Comparison of ENCODE assay signal across 30 cellular contexts in the genomic region with DNA sequence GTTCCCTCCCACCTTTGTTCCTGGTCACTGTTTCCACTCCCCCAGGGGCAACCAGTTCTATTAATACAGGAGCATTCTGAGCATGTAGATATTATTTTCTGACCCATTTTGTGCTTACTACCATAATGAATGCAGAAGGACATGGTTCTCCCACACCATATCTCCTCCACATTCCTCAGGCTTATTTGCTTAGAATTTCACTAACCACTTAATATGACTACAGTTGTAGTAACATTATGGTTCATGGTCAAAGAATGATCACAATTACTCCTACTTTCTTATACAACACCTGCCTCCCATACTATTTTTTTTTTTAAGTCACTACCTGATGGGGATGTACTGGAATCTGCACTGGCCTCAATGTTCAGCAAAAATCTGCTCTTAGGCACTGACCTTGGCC. TPM values are rescaled to one million over a fixed set of nuclear protein-coding genes. Genes with fewer than 3 reads are reported as not detected.
A peak's percentile ranks its signal among the peaks of the same experiment; 100 is the strongest.
DNase-seq lines count a peak whose midpoint lies in the region; ATAC-seq, FAIRE-seq and TF ChIP-seq lines count a peak whose summit lies in the region.
"Had no signal": no experiment of that assay in that cellular context is flagged by ENCODE, and none has a peak within 500 bp of the region (broad histone marks: within the 10 kb centered on the region; RNA-seq: fewer than 3 reads in every experiment).

No MANE protein-coding gene starts in this region.

- TF ChIP-seq CTCF in PC-3 (conservative IDR thresholded peaks at IDR 0.05; ENCODE audit: low read depth, low read length) (no peak), esophagus muscularis mucosa (IDR thresholded peaks at IDR 0.05) (no peak), nephron (IDR thresholded peaks at IDR 0.05; ENCODE audit: unreplicated experiment in 3 of 3) (no peak)

- CTCF ChIA-PET in PC-3 (lab: Charles Lee) = no interaction called here

- no peaks in the 10 kb centered on the region for H3K4me1 Mint-ChIP-seq in nephron

- H2AFZ ChIP-seq in PC-3 (ENCODE audit: low read length) = no peak overlapping the region

- no peak for TF ChIP-seq POLR2A in GM12891 (IDR thresholded peaks at IDR 0.05; ENCODE audit: low read depth, low read length)
- no peak for TF ChIP-seq POLR2A in esophagus muscularis mucosa (IDR thresholded peaks at IDR 0.05; ENCODE audit: low read depth)

- no peak overlapping the region for H3K4me3 ChIP-seq in PC-3 (ENCODE audit: low read length)
- no peak overlapping the region for H3K4me3 ChIP-seq in esophagus muscularis mucosa
- H3K4me3 ChIP-seq: BLaER1, MG63, Peyer's patch, SK-N-MC had no signal

- peak overlapping the region in 2 of 3 experiments; percentile 16 to 83 for H3K27ac Mint-ChIP-seq in nephron
- H3K27ac Mint-ChIP-seq: CD4-positive, CD25-positive, alpha-beta regulatory T cell had no signal

- DNase-seq in GM12891 (ENCODE audit: insufficient read length, low spot score) (no peak), PC-3 (peak; percentile 49), esophagus muscularis mucosa (ENCODE audit: extremely low spot score) (peak; percentile 12), superior temporal gyrus (ENCODE audit: extremely low spot score) (no peak), RCC 7860 (ENCODE audit: low spot score) (no peak), inferior parietal cortex (ENCODE audit: extremely low spot score) (no peak)
- DNase-seq: CD4-positive, CD25-positive, alpha-beta regulatory T cell; DMS53; HCEC 1CT; KBM-7; MG63; NCI-H1105 treated with DMSO at 0.1 percent for 48 hours; NCI-H146; NCI-H1930; NCI-H2107; NCI-H446 treated with DMSO at 0.1 percent for 48 hours; NCI-H526 treated with DMSO at 0.1 percent for 48 hours; Peyer's patch; SIG-M5; SW 1271 had no signal

- no peaks in the 10 kb centered on the region for H3K9me3 Mint-ChIP-seq in nephron

- H3K27ac ChIP-seq in PC-3 (ENCODE audit: low read length) (no peak overlapping the region), esophagus muscularis mucosa (replicated peaks in 1 of 4) (no peak overlapping the region)
- H3K27ac ChIP-seq: BLaER1, Peyer's patch, SK-N-MC had no signal

- H3K36me3 Mint-ChIP-seq in nephron (ENCODE audit: low read depth) = peaks cover 41% of the 10 kb centered on the region

- BruUV-seq in PC-3 (replicated peaks; lab: Mats Ljungman, UMichigan) = no TSS peak

- POLR2A ChIA-PET in PC-3 (lab: Charles Lee; ENCODE audit: unreplicated experiment) = no interaction called here

- H3K27me3 ChIP-seq in PC-3 (ENCODE audit: low read length) = no peaks in the 10 kb centered on the region
- H3K27me3 ChIP-seq in esophagus muscularis mucosa = no peaks in the 10 kb centered on the region
- H3K27me3 ChIP-seq: BLaER1, MG63, Peyer's patch had no signal

- peak; percentile 5 for FAIRE-seq in GM12891 (lab: Jason Lieb, UNC)
- FAIRE-seq in RCC 7860 (lab: Jason Lieb, UNC) = no peak
- FAIRE-seq: A204.1, G401.6, H1, HepG2 had no signal

- H4K20me1 ChIP-seq in PC-3 (ENCODE audit: low read length) = no peaks in the 10 kb centered on the region
- H4K20me1 ChIP-seq: BLaER1 had no signal

- H3K4me1 ChIP-seq in PC-3 (ENCODE audit: insufficient read depth, low read length) = peaks cover 36% of the 10 kb centered on the region
- no peaks in the 10 kb centered on the region for H3K4me1 ChIP-seq in esophagus muscularis mucosa
- H3K4me1 ChIP-seq: Peyer's patch had no signal

- H3F3A ChIP-seq in PC-3 (ENCODE audit: low read length, unreplicated experiment) = no peaks in the 10 kb centered on the region

- H3K4me3 Mint-ChIP-seq in nephron = no peak overlapping the region
- H3K4me3 Mint-ChIP-seq: CD4-positive, CD25-positive, alpha-beta regulatory T cell had no signal

- TF ChIP-seq EP300 in esophagus muscularis mucosa (IDR thresholded peaks at IDR 0.05) = no peak

- H3K9me2 ChIP-seq in PC-3 (replicated peaks; ENCODE audit: low read length) = no peaks in the 10 kb centered on the region

- H3K9ac ChIP-seq in PC-3 (ENCODE audit: low read length) = no peak overlapping the region
- H3K9ac ChIP-seq: BLaER1 had no signal

- H3K4me2 ChIP-seq in PC-3 (ENCODE audit: low read length) = no peak overlapping the region
- H3K4me2 ChIP-seq: BLaER1 had no signal

- H3K9me3 ChIP-seq in PC-3 (ENCODE audit: low read length) (no peaks in the 10 kb centered on the region), esophagus muscularis mucosa (no peaks in the 10 kb centered on the region)
- H3K9me3 ChIP-seq: MG63, Peyer's patch had no signal

- ATAC-seq in PC-3 = no peak; the same call in 1 of the 2 replicates
- ATAC-seq in HG02610 (IDR thresholded peaks at IDR 0.05; ENCODE audit: unreplicated experiment) = no peak
- ATAC-seq: HepG2 had no signal

- intact Hi-C loops in PC-3 (cut with micrococcal nuclease) (no loop called here), esophagus muscularis mucosa (cut with DNase I) (no loop called here)

- H3K27me3 Mint-ChIP-seq in nephron (ENCODE audit: low read depth) = peaks cover 3% of the 10 kb centered on the region
- H3K27me3 Mint-ChIP-seq: CD4-positive, CD25-positive, alpha-beta regulatory T cell had no signal

- no peaks in the 10 kb centered on the region for H3K79me2 ChIP-seq in PC-3 (ENCODE audit: low read length)

- H3K36me3 ChIP-seq in PC-3 (ENCODE audit: low read depth, low read length) (no peaks in the 10 kb centered on the region), esophagus muscularis mucosa (peaks cover 0 to 6% (median 0%) of the 10 kb centered on the region in 4 donors)
- H3K36me3 ChIP-seq: Peyer's patch had no signal

TF ChIP-seq in GM12891, 5 proteins besides CTCF, POLR2A, EP300 and RAD21:
- TF ChIP-seq PAX5 (IDR thresholded peaks at IDR 0.05; ENCODE audit: insufficient read depth, low read length, severe bottlenecking) (no peak), POU2F2 (IDR thresholded peaks at IDR 0.05; ENCODE audit: low read depth, low read length) (no peak), POLR2AphosphoS5 (IDR thresholded peaks at IDR 0.05; ENCODE audit: low read depth, low read length) (no peak), SPI1 (IDR thresholded peaks at IDR 0.05; ENCODE audit: low read depth, low read length) (no peak)

RNA-seq across cellular contexts. Expression of gene FAM184B, which starts 7.5 kb away (rescaled TPM):
- polyA plus RNA-seq in GM12891 (2012; ENCODE audit: low read depth, missing spikeins) = 0.03 TPM
- 0.47 and 0.81 TPM in 2 replicates for total RNA-seq in PC-3 (2014; rRNA removed)
- total RNA-seq in esophagus muscularis mucosa = not detected
- total RNA-seq: CD4-positive, CD25-positive, alpha-beta regulatory T cell; HepG2; LHCN-M2; OCI-LY7; Peyer's patch had no signal
- polyA plus RNA-seq: HepG2 had no signal

RNA-seq across cellular contexts. Expression of gene DCAF16, which starts 21.6 kb away (rescaled TPM):
- polyA plus RNA-seq in GM12891 (2012; ENCODE audit: low read depth, missing spikeins) = 12.1 TPM
- 25.5 and 26.1 TPM in 2 replicates for total RNA-seq in PC-3 (2014; rRNA removed)
- total RNA-seq in esophagus muscularis mucosa = 10 to 100 TPM; 23.4 to 28.7 (median 26.3) TPM

RNA-seq across cellular contexts. Expression of gene NCAPG, which starts 21.8 kb away (rescaled TPM):
- polyA plus RNA-seq in GM12891 (2012; ENCODE audit: low read depth, missing spikeins) = 20.8 TPM
- total RNA-seq in PC-3 (2014; rRNA removed) = 25.9 and 27.6 TPM in 2 replicates
- under 1 TPM in 3 of 4 donors, not detected in 1; 0.17 to 0.98 (median 0.71) TPM for total RNA-seq in esophagus muscularis mucosa

Comparison
In these comparisons a context has a peak if more than half of its experiments do, and no peak if none do; other contexts are left out.
1. DNase-seq: peak in PC-3 (single experiment) and esophagus muscularis mucosa (single experiment); none in GM12891 (single experiment), superior temporal gyrus (single experiment), RCC 7860 (single experiment) and inferior parietal cortex (single experiment).
2. RNA of gene NCAPG, which starts 21.8 kb away (total RNA-seq): 25.9 to 27.6 TPM in PC-3; 0.17 to 0.98 TPM in esophagus muscularis mucosa; every median in the first group is over 10 times any median in the second.